In the genomic region with DNA sequence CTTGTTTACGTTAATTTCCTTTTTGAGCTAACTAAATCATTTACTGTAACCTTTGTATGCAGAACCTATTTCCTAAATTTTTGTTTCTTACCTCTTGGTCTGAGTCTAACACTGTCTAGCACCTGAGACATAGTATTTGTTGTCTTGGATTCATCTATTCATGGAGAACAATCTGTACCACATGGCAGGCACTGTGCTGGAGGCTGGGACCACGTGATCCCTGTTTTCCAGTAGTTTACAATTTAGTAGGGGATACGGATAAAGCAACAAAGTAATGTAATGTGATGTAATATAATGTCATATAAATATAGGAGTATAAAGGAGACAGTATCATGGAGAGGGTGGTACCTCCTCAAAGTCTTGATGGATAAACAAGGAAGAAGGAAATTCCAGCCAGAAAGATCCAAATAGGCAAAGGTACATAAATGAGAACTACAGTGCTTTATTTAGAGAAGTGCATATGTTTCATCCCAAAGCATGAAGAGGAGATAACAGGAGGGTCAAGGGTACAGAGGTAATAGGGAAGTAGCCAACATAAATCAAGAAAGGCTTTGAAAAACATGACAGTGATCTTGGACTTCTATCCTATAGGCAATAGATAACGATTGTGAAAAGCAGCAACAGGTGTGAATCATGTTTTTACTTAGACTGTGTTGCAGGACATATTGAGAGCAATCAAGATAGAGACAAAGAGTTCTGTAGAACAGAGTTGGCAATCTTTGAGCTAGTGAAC, we compare ENCODE assay signal across 23 cellular contexts. TPM values are rescaled to one million over a fixed set of nuclear protein-coding genes. Genes with fewer than 3 reads are reported as not detected.
DNase-seq lines count a peak whose midpoint lies in the region; ATAC-seq, FAIRE-seq and TF ChIP-seq lines count a peak whose summit lies in the region.
"Had no signal": no experiment of that assay in that cellular context is flagged by ENCODE, and none has a peak within 500 bp of the region (broad histone marks: within the 10 kb centered on the region; RNA-seq: fewer than 3 reads in every experiment).

No MANE protein-coding gene starts in this region.

- no peaks in the 10 kb centered on the region for H3K36me3 ChIP-seq in mucosa of descending colon (ENCODE audit: low read depth)
- H3K36me3 ChIP-seq: BE2C had no signal

- ATAC-seq in mucosa of descending colon (peak; percentile 86), HG03520 (IDR thresholded peaks at IDR 0.05; ENCODE audit: unreplicated experiment) (no peak)
- ATAC-seq: GM12878, HCT116 had no signal

- peak; percentile 71 for FAIRE-seq in colon (lab: Jason Lieb, UNC)
- FAIRE-seq: GM12878 had no signal

- H3K4me1 ChIP-seq in mucosa of descending colon (ENCODE audit: low read depth): no peaks in the 10 kb centered on the region
- H3K4me1 ChIP-seq: BE2C had no signal

- intact Hi-C loops in mucosa of descending colon (cut with DNase I, micrococcal nuclease): no loop called here

- DNase-seq in HuH-7 (ENCODE audit: low spot score) (peak; percentile 17), mucosa of descending colon (no peak), NCI-H1092 (lab: John Stamatoyannopoulos, UW) (no peak), dermis blood vessel endothelial cell (no peak)
- DNase-seq: BE2C; C1 segment of cervical spinal cord; CD4-positive, CD25-positive, alpha-beta regulatory T cell; CD8-positive, alpha-beta memory T cell; COR-L47; DMS 273 treated with DMSO at 0.1 percent for 48 hours; DMS53; DND-41; EL; GOT3; H7; IMR-90 had no signal

- H3K4me3 ChIP-seq in mucosa of descending colon: no peak overlapping the region
- H3K4me3 ChIP-seq: GM12878 had no signal

- H3K9me3 ChIP-seq in mucosa of descending colon: no peaks in the 10 kb centered on the region
- H3K9me3 ChIP-seq: BE2C had no signal

- no peak for TF ChIP-seq CTCF in mucosa of descending colon (IDR thresholded peaks at IDR 0.05)

RNA-seq across cellular contexts. Expression of gene CLCA4, which starts 25.9 kb away (rescaled TPM):
- total RNA-seq in mucosa of descending colon (1,000 to 10,000 TPM; 1,343 to 2,522 (median 1,448) TPM), dermis blood vessel endothelial cell (not detected in 2 replicates)
- total RNA-seq: A172; CD4-positive, CD25-positive, alpha-beta regulatory T cell; CD8-positive, alpha-beta memory T cell; G401; GM12878; H7; IMR-90 had no signal

RNA-seq across cellular contexts. Expression of gene CLCA1, which starts 52.2 kb away (rescaled TPM):
- total RNA-seq in mucosa of descending colon (1,000 to 10,000 TPM in 2 of 3 donors, 100 to 1,000 TPM in 1; 438 to 1,288 (median 1,205) TPM), dermis blood vessel endothelial cell (not detected in 2 replicates)
- total RNA-seq: A172; CD4-positive, CD25-positive, alpha-beta regulatory T cell; CD8-positive, alpha-beta memory T cell; G401; H7; HT-29; IMR-90 had no signal

Comparison
In these comparisons a context has a peak if more than half of its experiments do, and no peak if none do; other contexts are left out.
1. RNA of gene CLCA4, which starts 25.9 kb away (total RNA-seq): 1,343 to 2,522 TPM in mucosa of descending colon; not detected in dermis blood vessel endothelial cell; every median in the first group is over 1,000 times any median in the second.
2. RNA of gene CLCA1, which starts 52.2 kb away (total RNA-seq): 438 to 1,288 TPM in mucosa of descending colon; not detected in dermis blood vessel endothelial cell; every median in the first group is over 100 times any median in the second.